ENCODE assay signal across 1 cellular context in genomic region chr4:52945982-52946381, GRCh38.
TF ChIP-seq lines count a peak whose summit lies in the region.

No MANE protein-coding gene starts in this region.

TF ChIP-seq in K562, 482 proteins besides CTCF, POLR2A, EP300 and RAD21 (continued from another document):
- TF ChIP-seq, protein P1, sequence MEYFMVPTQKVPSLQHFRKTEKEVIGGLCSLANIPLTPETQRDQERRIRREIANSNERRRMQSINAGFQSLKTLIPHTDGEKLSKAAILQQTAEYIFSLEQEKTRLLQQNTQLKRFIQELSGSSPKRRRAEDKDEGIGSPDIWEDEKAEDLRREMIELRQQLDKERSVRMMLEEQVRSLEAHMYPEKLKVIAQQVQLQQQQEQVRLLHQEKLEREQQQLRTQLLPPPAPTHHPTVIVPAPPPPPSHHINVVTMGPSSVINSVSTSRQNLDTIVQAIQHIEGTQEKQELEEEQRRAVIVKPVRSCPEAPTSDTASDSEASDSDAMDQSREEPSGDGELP (CRISPR knock-in tag; IDR thresholded peaks at IDR 0.05; ENCODE audit: borderline replicate concordance), result no peak
- TF ChIP-seq KDM2B (CRISPR knock-in tag; IDR thresholded peaks at IDR 0.05) (no peak), SMAD4 (CRISPR knock-in tag; conservative IDR thresholded peaks at IDR 0.05) (no peak), NFATC3 (IDR thresholded peaks at IDR 0.05) (no peak), PHTF2 (CRISPR knock-in tag; IDR thresholded peaks at IDR 0.05) (no peak), HIVEP1 (CRISPR knock-in tag; IDR thresholded peaks at IDR 0.05) (no peak), RBBP5 (IDR thresholded peaks at IDR 0.05; ENCODE audit: borderline replicate concordance, insufficient read depth, low read length, poor library complexity, severe bottlenecking) (no peak), ZNF699 (CRISPR knock-in tag; IDR thresholded peaks at IDR 0.05; ENCODE audit: insufficient replicate concordance) (no peak)
- TF ChIP-seq, protein P2, sequence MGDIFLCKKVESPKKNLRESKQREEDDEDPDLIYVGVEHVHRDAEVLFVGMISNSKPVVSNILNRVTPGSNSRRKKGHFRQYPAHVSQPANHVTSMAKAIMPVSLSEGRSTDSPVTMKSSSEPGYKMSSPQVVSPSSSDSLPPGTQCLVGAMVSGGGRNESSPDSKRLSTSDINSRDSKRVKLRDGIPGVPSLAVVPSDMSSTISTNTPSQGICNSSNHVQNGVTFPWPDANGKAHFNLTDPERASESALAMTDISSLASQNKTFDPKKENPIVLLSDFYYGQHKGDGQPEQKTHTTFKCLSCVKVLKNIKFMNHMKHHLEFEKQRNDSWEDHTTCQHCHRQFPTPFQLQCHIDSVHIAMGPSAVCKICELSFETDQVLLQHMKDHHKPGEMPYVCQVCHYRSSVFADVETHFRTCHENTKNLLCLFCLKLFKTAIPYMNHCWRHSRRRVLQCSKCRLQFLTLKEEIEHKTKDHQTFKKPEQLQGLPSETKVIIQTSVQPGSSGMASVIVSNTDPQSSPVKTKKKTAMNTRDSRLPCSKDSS (IDR thresholded peaks at IDR 0.05; ENCODE audit: low read depth, partially characterized antibody), result no peak
- TF ChIP-seq, protein P3, sequence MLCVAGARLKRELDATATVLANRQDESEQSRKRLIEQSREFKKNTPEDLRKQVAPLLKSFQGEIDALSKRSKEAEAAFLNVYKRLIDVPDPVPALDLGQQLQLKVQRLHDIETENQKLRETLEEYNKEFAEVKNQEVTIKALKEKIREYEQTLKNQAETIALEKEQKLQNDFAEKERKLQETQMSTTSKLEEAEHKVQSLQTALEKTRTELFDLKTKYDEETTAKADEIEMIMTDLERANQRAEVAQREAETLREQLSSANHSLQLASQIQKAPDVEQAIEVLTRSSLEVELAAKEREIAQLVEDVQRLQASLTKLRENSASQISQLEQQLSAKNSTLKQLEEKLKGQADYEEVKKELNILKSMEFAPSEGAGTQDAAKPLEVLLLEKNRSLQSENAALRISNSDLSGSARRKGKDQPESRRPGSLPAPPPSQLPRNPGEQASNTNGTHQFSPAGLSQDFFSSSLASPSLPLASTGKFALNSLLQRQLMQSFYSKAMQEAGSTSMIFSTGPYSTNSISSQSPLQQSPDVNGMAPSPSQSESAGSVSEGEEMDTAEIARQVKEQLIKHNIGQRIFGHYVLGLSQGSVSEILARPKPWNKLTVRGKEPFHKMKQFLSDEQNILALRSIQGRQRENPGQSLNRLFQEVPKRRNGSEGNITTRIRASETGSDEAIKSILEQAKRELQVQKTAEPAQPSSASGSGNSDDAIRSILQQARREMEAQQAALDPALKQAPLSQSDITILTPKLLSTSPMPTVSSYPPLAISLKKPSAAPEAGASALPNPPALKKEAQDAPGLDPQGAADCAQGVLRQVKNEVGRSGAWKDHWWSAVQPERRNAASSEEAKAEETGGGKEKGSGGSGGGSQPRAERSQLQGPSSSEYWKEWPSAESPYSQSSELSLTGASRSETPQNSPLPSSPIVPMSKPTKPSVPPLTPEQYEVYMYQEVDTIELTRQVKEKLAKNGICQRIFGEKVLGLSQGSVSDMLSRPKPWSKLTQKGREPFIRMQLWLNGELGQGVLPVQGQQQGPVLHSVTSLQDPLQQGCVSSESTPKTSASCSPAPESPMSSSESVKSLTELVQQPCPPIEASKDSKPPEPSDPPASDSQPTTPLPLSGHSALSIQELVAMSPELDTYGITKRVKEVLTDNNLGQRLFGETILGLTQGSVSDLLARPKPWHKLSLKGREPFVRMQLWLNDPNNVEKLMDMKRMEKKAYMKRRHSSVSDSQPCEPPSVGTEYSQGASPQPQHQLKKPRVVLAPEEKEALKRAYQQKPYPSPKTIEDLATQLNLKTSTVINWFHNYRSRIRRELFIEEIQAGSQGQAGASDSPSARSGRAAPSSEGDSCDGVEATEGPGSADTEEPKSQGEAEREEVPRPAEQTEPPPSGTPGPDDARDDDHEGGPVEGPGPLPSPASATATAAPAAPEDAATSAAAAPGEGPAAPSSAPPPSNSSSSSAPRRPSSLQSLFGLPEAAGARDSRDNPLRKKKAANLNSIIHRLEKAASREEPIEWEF (CRISPR knock-in tag; IDR thresholded peaks at IDR 0.05), result no peak
